Comparison of ENCODE assay signal across 18 cellular contexts in genomic region chr2:47803363-47803762, GRCh38.
"Had no signal": no experiment of that assay in that cellular context is flagged by ENCODE, and none has a peak within 500 bp of the region (broad histone marks: within the 10 kb centered on the region; RNA-seq: fewer than 3 reads in every experiment).

No MANE protein-coding gene starts in this region.

- H3K27ac Mint-ChIP-seq: activated T-helper 1 cell treated with anti-CD3 and anti-CD28 coated beads, Interleukin-12 subunit alpha, Interleukin-12 subunit beta, Interleukin-2, Interleukin-4 antibody, amounts not matched to agents 30 ng/mL and 10 ng/mL and 1 ng/mL, durations not matched to agents 14 hours and 24 hours and 36 hours; memory B cell; stimulated activated effector memory CD8-positive, alpha-beta T cell treated with anti-CD3 and anti-CD28 coated beads, Interleukin-12 subunit alpha, Interleukin-12 subunit beta, amount 100 ng/mL, for 72 hours; type B pancreatic cell had no signal

- H3K4me3 Mint-ChIP-seq: activated T-helper 1 cell treated with anti-CD3 and anti-CD28 coated beads, Interleukin-12 subunit alpha, Interleukin-12 subunit beta, Interleukin-2, Interleukin-4 antibody, amounts not matched to agents 30 ng/mL and 10 ng/mL and 1 ng/mL, durations not matched to agents 14 hours and 24 hours and 36 hours; central memory CD8-positive, alpha-beta T cell; memory B cell; stimulated activated effector memory CD8-positive, alpha-beta T cell treated with anti-CD3 and anti-CD28 coated beads, Interleukin-12 subunit alpha, Interleukin-12 subunit beta, amount 100 ng/mL, for 72 hours; type B pancreatic cell had no signal

- H3K4me3 ChIP-seq: ascending aorta, esophagus muscularis mucosa, mucosa of descending colon, pancreas, smooth muscle cell, testis had no signal

- DNase-seq: activated CD4-positive, alpha-beta T cell treated with anti-CD3 and anti-CD28 coated beads for 4 hours; activated CD8-positive, alpha-beta memory T cell treated with anti-CD3 and anti-CD28 coated beads, Interleukin-2, amount 50 U/mL, for 4 hours; cortex of kidney; mucosa of descending colon; naive B cell; pancreas; stimulated activated CD4-positive, alpha-beta T cell treated with anti-CD3 and anti-CD28 coated beads, Interleukin-4, amount 100 ng/mL, for 24 hours; testis had no signal

- H3K27me3 Mint-ChIP-seq: central memory CD8-positive, alpha-beta T cell; memory B cell; naive B cell; type B pancreatic cell had no signal

- H3K4me1 Mint-ChIP-seq: memory B cell had no signal

- H3K27ac ChIP-seq: ascending aorta, esophagus muscularis mucosa, neutrophil, pancreas, testis had no signal

- ATAC-seq: mucosa of descending colon, pancreas, sciatic nerve had no signal
